In genomic region chr11:61425367-61426131, GRCh38 we compare ENCODE assay signal across 21 cellular contexts. TPM values are rescaled to one million over a fixed set of nuclear protein-coding genes. Genes with fewer than 3 reads are reported as not detected.
DNase-seq lines count a peak whose midpoint lies in the region; ATAC-seq and TF ChIP-seq lines count a peak whose summit lies in the region.
"Had no signal": no experiment of that assay in that cellular context is flagged by ENCODE, and none has a peak within 500 bp of the region (broad histone marks: within the 10 kb centered on the region; RNA-seq: fewer than 3 reads in every experiment).

No MANE protein-coding gene starts in this region.

- peaks cover 94% of the 10 kb centered on the region for H3K36me3 Mint-ChIP-seq in CD4-positive, alpha-beta T cell (ENCODE audit: low read depth)
- peaks cover 72% of the 10 kb centered on the region for H3K36me3 Mint-ChIP-seq in WTC11
- peaks cover 24% of the 10 kb centered on the region for H3K36me3 Mint-ChIP-seq in memory B cell

- DNase-seq in CD4-positive, alpha-beta T cell: no peak
- DNase-seq in WTC11 (ENCODE audit: low spot score) (no peak), memory B cell (ENCODE audit: low spot score in 2 of 2) (no peak), NCI-H2107 (lab: John Stamatoyannopoulos, UW) (no peak), NOMO-1 treated with dmso at 0.1 percent for 144 hours (lab: John Stamatoyannopoulos, UW; ENCODE audit: unreplicated experiment) (no peak)
- DNase-seq: activated CD4-positive, alpha-beta T cell treated with anti-CD3 and anti-CD28 coated beads for 4 hours; foreskin melanocyte; hippocampal formation; islet precursor cell; KBM-7; lower lobe of right lung; NCI-H2029 treated with DMSO at 0.1 percent for 48 hours; NCI-H510A; NK-92 treated with Interleukin-12 subunit alpha and Interleukin-12 subunit beta, amount 100 ng/mL, for 24 hours; posterior cingulate gyrus; stimulated activated CD4-positive, alpha-beta T cell treated with anti-CD3 and anti-CD28 coated beads, Interleukin-2, amount 100 ng/mL, for 24 hours; stimulated activated naive CD8-positive, alpha-beta T cell treated with anti-CD3 and anti-CD28 coated beads, Interleukin-15, Interleukin-2, amounts not matched to agents 100 U/mL and 50 U/mL, for 24 hours; trophoblast cell had no signal

- peaks cover 73% of the 10 kb centered on the region for H3K4me1 Mint-ChIP-seq in CD4-positive, alpha-beta T cell (ENCODE audit: low read depth)
- H3K4me1 Mint-ChIP-seq in WTC11: peaks cover 9% of the 10 kb centered on the region
- peaks cover 18% of the 10 kb centered on the region for H3K4me1 Mint-ChIP-seq in memory B cell

- no peaks in the 10 kb centered on the region for H3K27me3 ChIP-seq in BLaER1 treated with 17β-estradiol and CSF1 and Interleukin-3, amounts not matched to agents 10 nM and 100 nM
- H3K27me3 ChIP-seq in CD4-positive, alpha-beta T cell (ENCODE audit: control insufficient read depth, insufficient read depth, low read length): no peaks in the 10 kb centered on the region

- POLR2A ChIA-PET in CD4-positive, alpha-beta T cell (lab: Charles Lee): no interaction called here
- POLR2A ChIA-PET in WTC11 (lab: Charles Lee): no interaction called here

- H3K4me2 ChIP-seq in BLaER1 treated with 17β-estradiol and CSF1 and Interleukin-3, amounts not matched to agents 10 nM and 100 nM: peak overlapping the region in 3 of 11 experiments; percentile 16 to 56 (median 30); a peak in 3 of 22 replicates

- peak overlapping the region; percentile 75 for H3K27ac Mint-ChIP-seq in CD4-positive, alpha-beta T cell
- peak overlapping the region; percentile 78; the same call in 1 of the 2 replicates for H3K27ac Mint-ChIP-seq in WTC11
- H3K27ac Mint-ChIP-seq in memory B cell: peak overlapping the region; percentile 70

- H3K9me3 ChIP-seq in BLaER1 treated with 17β-estradiol and CSF1 and Interleukin-3, amounts not matched to agents 10 nM and 100 nM (replicated peaks in 1 of 11): no peaks in the 10 kb centered on the region
- no peaks in the 10 kb centered on the region for H3K9me3 ChIP-seq in CD4-positive, alpha-beta T cell (ENCODE audit: control insufficient read depth, low read length)
- H3K9me3 ChIP-seq: lower lobe of right lung had no signal

- CTCF ChIA-PET in CD4-positive, alpha-beta T cell (lab: Charles Lee): interaction anchor here (1.0 to 1.5 kb wide), 3 partner anchors 10 to 20 kb away, joined by 3 to 6 read pairs (median 4); no protein-coding TSS in a partner anchor
- CTCF ChIA-PET in WTC11 (lab: Charles Lee): interaction anchor here (1.0 kb wide), 1 partner anchor 57 kb away, joined by 4 read pairs; no protein-coding TSS in a partner anchor

- H3K4me3 Mint-ChIP-seq in CD4-positive, alpha-beta T cell: peak overlapping the region; percentile 9
- H3K4me3 Mint-ChIP-seq in WTC11 (no peak overlapping the region), memory B cell (no peak overlapping the region)

- H4K20me1 ChIP-seq in BLaER1 treated with 17β-estradiol and CSF1 and Interleukin-3, amounts not matched to agents 10 nM and 100 nM: peaks cover 67 to 87% (median 85%) of the 10 kb centered on the region in 11 experiments

- peak overlapping the region in 8 of 11 experiments; percentile 2 to 67 (median 25); a peak in 11 of 22 replicates for H3K9ac ChIP-seq in BLaER1 treated with 17β-estradiol and CSF1 and Interleukin-3, amounts not matched to agents 10 nM and 100 nM

- H3K9me3 Mint-ChIP-seq in CD4-positive, alpha-beta T cell: no peaks in the 10 kb centered on the region
- H3K9me3 Mint-ChIP-seq in WTC11 (no peaks in the 10 kb centered on the region), memory B cell (no peaks in the 10 kb centered on the region)

- no peak for ATAC-seq in CD4-positive, alpha-beta T cell (ENCODE audit: poor library complexity)
- ATAC-seq in WTC11 (no peak), memory B cell (ENCODE audit: low read depth) (no peak), GM21515 (IDR thresholded peaks at IDR 0.05; ENCODE audit: unreplicated experiment) (no peak)
- ATAC-seq: lower lobe of right lung; stimulated activated naive CD8-positive, alpha-beta T cell treated with anti-CD3 and anti-CD28 coated beads, Interleukin-15, Interleukin-2, amounts not matched to agents 100 U/mL and 50 U/mL, for 24 hours had no signal

- peaks cover 14 to 53% (median 21%) of the 10 kb centered on the region in 10 experiments for H3K4me1 ChIP-seq in BLaER1 treated with 17β-estradiol and CSF1 and Interleukin-3, amounts not matched to agents 10 nM and 100 nM

- TF ChIP-seq CTCF in CD4-positive, alpha-beta T cell (IDR thresholded peaks at IDR 0.05): no peak
- no peak for TF ChIP-seq CTCF in WTC11 (IDR thresholded peaks at IDR 0.05)

- no peak overlapping the region for H3K27ac ChIP-seq in BLaER1 treated with 17β-estradiol and CSF1 and Interleukin-3, amounts not matched to agents 10 nM and 100 nM
- H3K27ac ChIP-seq in CD4-positive, alpha-beta T cell (ENCODE audit: low read depth, low read length): no peak overlapping the region
- H3K27ac ChIP-seq: lower lobe of right lung, RWPE1 had no signal

- intact Hi-C loops in CD4-positive, alpha-beta T cell (cut with DNase I, micrococcal nuclease): loop anchor here (5.0 to 10.0 kb wide), 2 partner anchors 33 to 699 kb away; partner anchors contain the start of genes TMEM216 (in 2 of the 2) and INCENP (in 1 of the 2)

- no peak overlapping the region for H3K4me3 ChIP-seq in BLaER1 treated with 17β-estradiol and CSF1 and Interleukin-3, amounts not matched to agents 10 nM and 100 nM
- H3K4me3 ChIP-seq: lower lobe of right lung had no signal

- H3K27me3 Mint-ChIP-seq in CD4-positive, alpha-beta T cell: no peaks in the 10 kb centered on the region
- H3K27me3 Mint-ChIP-seq in WTC11 (ENCODE audit: low read depth) (no peaks in the 10 kb centered on the region), memory B cell (no peaks in the 10 kb centered on the region)

- H3K36me3 ChIP-seq in BLaER1 treated with 17β-estradiol and CSF1 and Interleukin-3, amounts not matched to agents 10 nM and 100 nM: peaks cover 83 to 86% (median 85%) of the 10 kb centered on the region in 11 experiments

TF ChIP-seq in WTC11, 78 proteins besides CTCF, POLR2A, EP300 and RAD21 (continues in another document):
- TF ChIP-seq ZNF219 (CRISPR knock-in tag; IDR thresholded peaks at IDR 0.05; ENCODE audit: borderline replicate concordance) (no peak), FOXP1 (CRISPR knock-in tag; IDR thresholded peaks at IDR 0.05; ENCODE audit: borderline replicate concordance) (no peak), ZNF425 (CRISPR knock-in tag; conservative IDR thresholded peaks at IDR 0.05) (no peak), PRRX2 (CRISPR knock-in tag; IDR thresholded peaks at IDR 0.05) (no peak), STAT6 (CRISPR knock-in tag; conservative IDR thresholded peaks at IDR 0.05; ENCODE audit: low read depth) (no peak), ATF1 (CRISPR knock-in tag; IDR thresholded peaks at IDR 0.05) (no peak), TEAD4 (CRISPR knock-in tag; IDR thresholded peaks at IDR 0.05) (no peak), E2F5 (CRISPR knock-in tag; IDR thresholded peaks at IDR 0.05) (no peak), SP1 (CRISPR knock-in tag; conservative IDR thresholded peaks at IDR 0.05) (no peak), SMAD3 (CRISPR knock-in tag; IDR thresholded peaks at IDR 0.05; ENCODE audit: borderline replicate concordance) (no peak), NR2C2 (CRISPR knock-in tag; IDR thresholded peaks at IDR 0.05) (no peak)

RNA-seq across cellular contexts. Expression of gene CPSF7, which starts 4.2 kb away (rescaled TPM):
- 100 to 1,000 TPM; 111 to 116 TPM for total RNA-seq in CD4-positive, alpha-beta T cell
- 86.0 to 90.7 TPM (median 88.3 TPM) in 3 replicates for total RNA-seq in WTC11 (2021)

RNA-seq across cellular contexts. Expression of gene SDHAF2, which starts 4.4 kb away (rescaled TPM):
- 10 to 100 TPM; 28.7 to 33.0 TPM for total RNA-seq in CD4-positive, alpha-beta T cell
- total RNA-seq in WTC11 (2021): 36.2 to 36.8 TPM (median 36.5 TPM) in 3 replicates

RNA-seq across cellular contexts. Expression of gene TMEM216, which starts 33.2 kb away (rescaled TPM):
- 1 to 10 TPM; 3.4 to 3.8 TPM for total RNA-seq in CD4-positive, alpha-beta T cell
- total RNA-seq in WTC11 (2021): 16.4 to 20.8 TPM (median 17.9 TPM) in 3 replicates
